In genomic region chr11:6627762-6628241, GRCh38 we compare ENCODE assay signal across 12 cellular contexts. TPM values are rescaled to one million over a fixed set of nuclear protein-coding genes. Genes with fewer than 3 reads are reported as not detected.
DNase-seq lines count a peak whose midpoint lies in the region; ATAC-seq and TF ChIP-seq lines count a peak whose summit lies in the region.
"Had no signal": no experiment of that assay in that cellular context is flagged by ENCODE, and none has a peak within 500 bp of the region (broad histone marks: within the 10 kb centered on the region; RNA-seq: fewer than 3 reads in every experiment).

No MANE protein-coding gene starts in this region.

- TF ChIP-seq CTCF in CD4-positive, alpha-beta T cell (IDR thresholded peaks at IDR 0.05): no peak

- H3K4me1 ChIP-seq in trophoblast cell (ENCODE audit: control insufficient read depth in 1 of 2, insufficient read depth in 2 of 2, low read length in 2 of 2): peaks cover 6 to 10% of the 10 kb centered on the region in 2 experiments
- H3K4me1 ChIP-seq: SJCRH30 had no signal

- H4K8ac ChIP-seq in trophoblast cell (ENCODE audit: low read depth, low read length): no peak overlapping the region

- H3K4ac ChIP-seq in trophoblast cell (ENCODE audit: low read depth, low read length): no peak overlapping the region

- WGBS in trophoblast cell (ENCODE audit: extremely low coverage, insufficient coverage, insufficient read length): no CpG with 5 or more reads among the region's 2 CpGs

- no peak overlapping the region for H3K14ac ChIP-seq in trophoblast cell (ENCODE audit: low read length)

- DNase-seq in CD4-positive, alpha-beta T cell: no peak
- DNase-seq in activated CD4-positive, alpha-beta memory T cell treated with anti-CD3 and anti-CD28 coated beads for 36 hours: peak; percentile 34
- no peak for DNase-seq in trophoblast cell
- no peak for DNase-seq in MV-4-11 (lab: John Stamatoyannopoulos, UW)
- DNase-seq in MG63: no peak
- no peak for DNase-seq in GF-D8 (lab: John Stamatoyannopoulos, UW)
- DNase-seq: NCI-H1436 treated with DMSO at 0.1 percent for 48 hours; SJCRH30; stimulated activated CD4-positive, alpha-beta T cell treated with anti-CD3 and anti-CD28 coated beads, Interleukin-2, amount 100 ng/mL, for 24 hours had no signal

- no peak overlapping the region for H3K4me2 ChIP-seq in trophoblast cell (ENCODE audit: low read length)
- H3K4me2 ChIP-seq: BLaER1 treated with 17β-estradiol and CSF1 and Interleukin-3, amounts not matched to agents 10 nM and 100 nM had no signal

- H2AK5ac ChIP-seq in trophoblast cell (ENCODE audit: low read length): no peak overlapping the region

- H3K9me3 ChIP-seq in CD4-positive, alpha-beta T cell (ENCODE audit: control insufficient read depth, low read length): no peaks in the 10 kb centered on the region
- H3K9me3 ChIP-seq in trophoblast cell (ENCODE audit: insufficient read depth, low read depth, low read length): peaks cover 21% of the 10 kb centered on the region
- no peaks in the 10 kb centered on the region for H3K9me3 ChIP-seq in MG63
- H3K9me3 ChIP-seq: BLaER1 treated with 17β-estradiol and CSF1 and Interleukin-3, amounts not matched to agents 10 nM and 100 nM; SJCRH30 had no signal

- H3K4me3 ChIP-seq in trophoblast cell (ENCODE audit: low read depth, low read length): no peak overlapping the region
- no peak overlapping the region for H3K4me3 ChIP-seq in MG63
- H3K4me3 ChIP-seq: BLaER1 treated with 17β-estradiol and CSF1 and Interleukin-3, amounts not matched to agents 10 nM and 100 nM; SJCRH30 had no signal

- H3K23ac ChIP-seq in trophoblast cell (ENCODE audit: low read length): no peak overlapping the region

- CTCF ChIA-PET in CD4-positive, alpha-beta T cell (lab: Charles Lee): interaction anchor here (1.1 kb wide), 2 partner anchors 23 to 55 kb away, joined by 3 read pairs; partner anchors contain the start of gene MRPL17
- CTCF ChIA-PET in activated CD4-positive, alpha-beta memory T cell treated with anti-CD3 and anti-CD28 coated beads for 36 hours (lab: Charles Lee): interaction anchor here (0.7 to 1.5 kb wide), 4 partner anchors 10 to 74 kb away, joined by 3 to 5 read pairs (median 4); partner anchors contain the start of gene MRPL17

- H2AFZ ChIP-seq in trophoblast cell (ENCODE audit: insufficient read depth, low read length, poor library complexity): no peak overlapping the region

- no peak overlapping the region for H4K12ac ChIP-seq in trophoblast cell (ENCODE audit: low read depth, low read length)

- no peaks in the 10 kb centered on the region for H3K27me3 Mint-ChIP-seq in CD4-positive, alpha-beta T cell
- H3K27me3 Mint-ChIP-seq in activated CD4-positive, alpha-beta memory T cell treated with anti-CD3 and anti-CD28 coated beads for 36 hours: no peaks in the 10 kb centered on the region

- no peak overlapping the region for H2BK12ac ChIP-seq in trophoblast cell (ENCODE audit: low read length)

- H2BK5ac ChIP-seq in trophoblast cell (ENCODE audit: low read depth, low read length, poor library complexity): no peak overlapping the region

- no peaks in the 10 kb centered on the region for H3K79me2 ChIP-seq in trophoblast cell (ENCODE audit: control insufficient read depth, insufficient read depth, low read length, poor library complexity)

- no peaks in the 10 kb centered on the region for H3K27me3 ChIP-seq in CD4-positive, alpha-beta T cell (ENCODE audit: control insufficient read depth, insufficient read depth, low read length)
- H3K27me3 ChIP-seq in trophoblast cell (ENCODE audit: insufficient read depth, low read length) (peaks cover 29% of the 10 kb centered on the region), MG63 (no peaks in the 10 kb centered on the region)
- H3K27me3 ChIP-seq: BLaER1 treated with 17β-estradiol and CSF1 and Interleukin-3, amounts not matched to agents 10 nM and 100 nM; SJCRH30 had no signal

- H3K9me3 Mint-ChIP-seq in CD4-positive, alpha-beta T cell: no peaks in the 10 kb centered on the region
- no peaks in the 10 kb centered on the region for H3K9me3 Mint-ChIP-seq in activated CD4-positive, alpha-beta memory T cell treated with anti-CD3 and anti-CD28 coated beads for 36 hours

- POLR2A ChIA-PET in CD4-positive, alpha-beta T cell (lab: Charles Lee): interaction anchor here (1.0 to 3.0 kb wide), 3 partner anchors 9 to 55 kb away, joined by 3 to 14 read pairs (median 6); partner anchors contain the start of genes MRPL17, TAF10 and TPP1
- POLR2A ChIA-PET in activated CD4-positive, alpha-beta memory T cell treated with anti-CD3 and anti-CD28 coated beads for 36 hours (lab: Charles Lee): interaction anchor here (1.0 to 1.4 kb wide), 2 partner anchors 9 to 56 kb away, joined by 3 to 6 read pairs; partner anchors contain the start of genes MRPL17 and TPP1

- peaks cover 29% of the 10 kb centered on the region for H3K36me3 Mint-ChIP-seq in CD4-positive, alpha-beta T cell (ENCODE audit: low read depth)
- peaks cover 1% of the 10 kb centered on the region for H3K36me3 Mint-ChIP-seq in activated CD4-positive, alpha-beta memory T cell treated with anti-CD3 and anti-CD28 coated beads for 36 hours

- peaks cover 2 to 3% of the 10 kb centered on the region in 2 experiments for H3K36me3 ChIP-seq in trophoblast cell (ENCODE audit: control insufficient read depth in 1 of 2, insufficient read depth in 2 of 2, low read length in 2 of 2)
- no peaks in the 10 kb centered on the region for H3K36me3 ChIP-seq in MG63
- H3K36me3 ChIP-seq: SJCRH30 had no signal

- H3K9ac ChIP-seq in trophoblast cell (ENCODE audit: low read length): no peak overlapping the region
- H3K9ac ChIP-seq: BLaER1 treated with 17β-estradiol and CSF1 and Interleukin-3, amounts not matched to agents 10 nM and 100 nM had no signal

- peak overlapping the region; percentile 56 for H3K27ac Mint-ChIP-seq in CD4-positive, alpha-beta T cell
- H3K27ac Mint-ChIP-seq in activated CD4-positive, alpha-beta memory T cell treated with anti-CD3 and anti-CD28 coated beads for 36 hours: no peak overlapping the region

- H2BK120ac ChIP-seq in trophoblast cell (ENCODE audit: insufficient read depth, low read length, poor library complexity): no peak overlapping the region

- no peaks in the 10 kb centered on the region for H3K79me1 ChIP-seq in trophoblast cell (ENCODE audit: low read length)

- H3K4me3 Mint-ChIP-seq in CD4-positive, alpha-beta T cell: peak overlapping the region; percentile 0
- peak overlapping the region; percentile 2 for H3K4me3 Mint-ChIP-seq in activated CD4-positive, alpha-beta memory T cell treated with anti-CD3 and anti-CD28 coated beads for 36 hours

- H3K4me1 Mint-ChIP-seq in CD4-positive, alpha-beta T cell (ENCODE audit: low read depth): peaks cover 12% of the 10 kb centered on the region
- peaks cover 20% of the 10 kb centered on the region for H3K4me1 Mint-ChIP-seq in activated CD4-positive, alpha-beta memory T cell treated with anti-CD3 and anti-CD28 coated beads for 36 hours (ENCODE audit: low read depth)

- no peak overlapping the region for H4K91ac ChIP-seq in trophoblast cell (ENCODE audit: low read depth, low read length)

- no peak for ATAC-seq in CD4-positive, alpha-beta T cell (ENCODE audit: poor library complexity)
- ATAC-seq in GM19025 (IDR thresholded peaks at IDR 0.05; ENCODE audit: low read depth, unreplicated experiment): peak; percentile 80
- peak; percentile 80 for ATAC-seq in HG02885 (IDR thresholded peaks at IDR 0.05; ENCODE audit: poor library complexity, unreplicated experiment)

- H3K18ac ChIP-seq in trophoblast cell (ENCODE audit: low read length): no peak overlapping the region

- intact Hi-C loops in CD4-positive, alpha-beta T cell (cut with DNase I, micrococcal nuclease): no loop called here
- intact Hi-C loops in activated CD4-positive, alpha-beta memory T cell treated with anti-CD3 and anti-CD28 coated beads for 36 hours (cut with micrococcal nuclease): no loop called here

- H3K27ac ChIP-seq in CD4-positive, alpha-beta T cell (ENCODE audit: low read depth, low read length): peak overlapping the region; percentile 7
- no peak overlapping the region for H3K27ac ChIP-seq in trophoblast cell (ENCODE audit: low read depth, low read length)
- H3K27ac ChIP-seq: BLaER1 treated with 17β-estradiol and CSF1 and Interleukin-3, amounts not matched to agents 10 nM and 100 nM; SJCRH30 had no signal

RNA-seq across cellular contexts. Expression of gene TPP1, which starts 8.6 kb away (rescaled TPM):
- total RNA-seq in CD4-positive, alpha-beta T cell: 10 to 100 TPM; 29.7 to 34.4 TPM
- 10 to 100 TPM; 53.2 to 56.6 TPM for total RNA-seq in activated CD4-positive, alpha-beta memory T cell treated with anti-CD3 and anti-CD28 coated beads for 36 hours
- polyA plus RNA-seq in trophoblast cell (2013): 116 and 121 TPM in 2 replicates
- 2.5 and 15.2 TPM in 2 replicates for total RNA-seq in MG63 (2014; rRNA removed; shearing (Covaris generic); ENCODE audit: low replicate concordance)

RNA-seq across cellular contexts. Expression of gene TAF10, which starts 15.8 kb away (rescaled TPM):
- 100 to 1,000 TPM; 154 to 164 TPM for total RNA-seq in CD4-positive, alpha-beta T cell
- 100 to 1,000 TPM; 158 to 165 TPM for total RNA-seq in activated CD4-positive, alpha-beta memory T cell treated with anti-CD3 and anti-CD28 coated beads for 36 hours
- polyA plus RNA-seq in trophoblast cell (2013): 182 and 188 TPM in 2 replicates
- total RNA-seq in MG63 (2014; rRNA removed; shearing (Covaris generic); ENCODE audit: low replicate concordance): 59.5 and 111 TPM in 2 replicates

RNA-seq across cellular contexts. Expression of gene ILK, which starts 24.2 kb away (rescaled TPM):
- total RNA-seq in CD4-positive, alpha-beta T cell: 10 to 100 TPM; 19.2 to 21.0 TPM
- total RNA-seq in activated CD4-positive, alpha-beta memory T cell treated with anti-CD3 and anti-CD28 coated beads for 36 hours: 10 to 100 TPM; 89.2 to 95.8 TPM
- polyA plus RNA-seq in trophoblast cell (2013): 231 and 245 TPM in 2 replicates
- 92.9 and 136 TPM in 2 replicates for total RNA-seq in MG63 (2014; rRNA removed; shearing (Covaris generic); ENCODE audit: low replicate concordance)

RNA-seq across cellular contexts. Expression of gene RRP8, which starts 24.4 kb away (rescaled TPM):
- total RNA-seq in CD4-positive, alpha-beta T cell: 10 to 100 TPM; 25.7 to 27.3 TPM
- 10 to 100 TPM; 34.9 to 37.5 TPM for total RNA-seq in activated CD4-positive, alpha-beta memory T cell treated with anti-CD3 and anti-CD28 coated beads for 36 hours
- polyA plus RNA-seq in trophoblast cell (2013): 21.8 and 22.0 TPM in 2 replicates
- total RNA-seq in MG63 (2014; rRNA removed; shearing (Covaris generic); ENCODE audit: low replicate concordance): 21.1 and 32.9 TPM in 2 replicates

RNA-seq across cellular contexts. Expression of gene DCHS1, which starts 27.8 kb away (rescaled TPM):
- 1 to 10 TPM; 9.7 TPM for total RNA-seq in CD4-positive, alpha-beta T cell
- total RNA-seq in activated CD4-positive, alpha-beta memory T cell treated with anti-CD3 and anti-CD28 coated beads for 36 hours: under 1 TPM; 0.80 to 0.90 TPM
- 1.7 and 1.9 TPM in 2 replicates for polyA plus RNA-seq in trophoblast cell (2013)
- 4.3 and 5.4 TPM in 2 replicates for total RNA-seq in MG63 (2014; rRNA removed; shearing (Covaris generic); ENCODE audit: low replicate concordance)
